In genomic region chr1:121458291-121459048, GRCh38 we compare ENCODE assay signal across 8 cellular contexts.
DNase-seq lines count a peak whose midpoint lies in the region; ATAC-seq, FAIRE-seq and TF ChIP-seq lines count a peak whose summit lies in the region.

No MANE protein-coding gene starts in this region.

- H3K4me3 Mint-ChIP-seq in activated B cell treated with CpG ODN at 0.5 μM for 24 hours: peak overlapping the region; percentile 64

- H3K36me3 Mint-ChIP-seq in activated B cell treated with CpG ODN at 0.5 μM for 24 hours (ENCODE audit: low read depth): no peaks in the 10 kb centered on the region

- H2AFZ ChIP-seq in GM23248: no peak overlapping the region

- H3K9me3 ChIP-seq in GM23248 (ENCODE audit: low read depth): no peaks in the 10 kb centered on the region

- no peaks in the 10 kb centered on the region for H3K9me2 ChIP-seq in GM23248 (ENCODE audit: insufficient read depth)

- no peak for FAIRE-seq in RCC 7860 (lab: Jason Lieb, UNC)

- no peaks in the 10 kb centered on the region for H4K20me1 ChIP-seq in GM23248 (ENCODE audit: insufficient read depth)

- intact Hi-C loops in activated B cell treated with CpG ODN at 0.5 μM for 24 hours (cut with micrococcal nuclease): loop anchor here (1.0 to 10.0 kb wide), 2 partner anchors 54 to 61 kb away; no protein-coding TSS in a partner anchor

- no peaks in the 10 kb centered on the region for H3K27me3 Mint-ChIP-seq in activated B cell treated with CpG ODN at 0.5 μM for 24 hours

- no peaks in the 10 kb centered on the region for H3K4me1 ChIP-seq in GM23248 (ENCODE audit: insufficient read depth)

- 35 to 36% methylated on average over 2 of the region's 2 CpGs for WGBS in GM23248 (ENCODE audit: low coverage in 1 of 2, low lambda C conversion rate in 2 of 2, missing lambda C conversion rate in 2 of 2), 2 experiments

- ATAC-seq in GM19397 (IDR thresholded peaks at IDR 0.05; ENCODE audit: unreplicated experiment): peak; percentile 95
- ATAC-seq in HG03342 (IDR thresholded peaks at IDR 0.05; ENCODE audit: unreplicated experiment): peak; percentile 100
- peak; percentile 97 for ATAC-seq in activated B cell treated with CpG ODN at 0.5 μM for 24 hours (ENCODE audit: low read depth)

- in situ Hi-C loops in GM23248 (cut with MboI): no loop called here

- H3K4me2 ChIP-seq in GM23248 (ENCODE audit: unreplicated experiment): no peak overlapping the region

- H3K9ac ChIP-seq in GM23248: no peak overlapping the region

- H3K79me2 ChIP-seq in GM23248 (ENCODE audit: insufficient read depth): no peaks in the 10 kb centered on the region

- no peak overlapping the region for H3K27ac ChIP-seq in GM23248

- no peaks in the 10 kb centered on the region for H3F3A ChIP-seq in GM23248 (ENCODE audit: insufficient read depth)

- no peaks in the 10 kb centered on the region for H3K9me3 Mint-ChIP-seq in activated B cell treated with CpG ODN at 0.5 μM for 24 hours

- H3K4me3 ChIP-seq in GM23248: no peak overlapping the region

- H3K27ac Mint-ChIP-seq in activated B cell treated with CpG ODN at 0.5 μM for 24 hours: peak overlapping the region; percentile 85

- CTCF ChIA-PET in activated B cell treated with CpG ODN at 0.5 μM for 24 hours (lab: Charles Lee): interaction anchor here (0.7 to 1.3 kb wide), 2 partner anchors 58 to 61 kb away, joined by 4 to 5 read pairs; no protein-coding TSS in a partner anchor

- peaks cover 13% of the 10 kb centered on the region for H3K4me1 Mint-ChIP-seq in activated B cell treated with CpG ODN at 0.5 μM for 24 hours

- no peak for TF ChIP-seq CTCF in activated B cell treated with CpG ODN at 0.5 μM for 24 hours (IDR thresholded peaks at IDR 0.05)

- no peaks in the 10 kb centered on the region for H3K36me3 ChIP-seq in GM23248 (ENCODE audit: low read depth)

- DNase-seq in CD1c-positive myeloid dendritic cell (ENCODE audit: extremely low spot score): peak; percentile 85
- DNase-seq in activated B cell treated with CpG ODN at 0.5 μM for 24 hours: no peak
- no peak for DNase-seq in C1 segment of cervical spinal cord (lab: John Stamatoyannopoulos, UW)
- DNase-seq in GM19238 (ENCODE audit: insufficient read length, low spot score): no peak
- no peak for DNase-seq in GM23248
- no peak for DNase-seq in RCC 7860 (ENCODE audit: low spot score)

- POLR2A ChIA-PET in activated B cell treated with CpG ODN at 0.5 μM for 24 hours (lab: Charles Lee): interaction anchor here (0.8 to 1.7 kb wide), 4 partner anchors 58 to 274 kb away, joined by 3 to 27 read pairs (median 11); partner anchors contain the start of genes FAM72B and SRGAP2C

- H3K27me3 ChIP-seq in GM23248 (replicated peaks; ENCODE audit: insufficient read depth): no peaks in the 10 kb centered on the region; the same call in none of the 2 replicates
